Comparison of ENCODE assay signal across 7 cellular contexts in the genomic region with DNA sequence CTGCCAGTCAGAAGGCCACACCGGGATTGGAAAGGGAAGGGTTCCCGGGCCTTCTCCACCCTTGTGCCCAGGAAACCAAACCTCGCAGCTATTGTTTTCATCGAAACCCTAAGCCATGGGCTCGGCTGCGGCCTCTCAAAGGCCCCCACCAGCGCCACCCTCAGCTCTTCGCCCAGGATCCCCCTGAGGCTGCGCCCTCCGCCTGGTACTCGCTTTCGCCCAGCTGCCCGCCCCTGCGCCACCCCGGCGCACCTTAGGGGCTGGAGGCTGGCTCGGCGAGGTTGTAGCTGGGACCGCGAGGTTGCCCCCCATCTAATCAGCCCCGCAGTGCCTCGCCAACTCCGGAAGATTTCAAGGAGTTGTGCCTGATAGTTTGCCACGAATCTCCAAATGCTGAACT.
"Had no signal": no experiment of that assay in that cellular context is flagged by ENCODE, and none has a peak within 500 bp of the region (broad histone marks: within the 10 kb centered on the region; RNA-seq: fewer than 3 reads in every experiment).

No MANE protein-coding gene starts in this region.

- H3K9me3 Mint-ChIP-seq: HFFc6 had no signal

- DNase-seq: GM23248, HFFc6, IMR-90, KG1 had no signal

- H3K4me3 ChIP-seq: GM23248, HAP-1, K562 had no signal

- H3K27ac ChIP-seq: GM23248 had no signal

- H3K36me3 ChIP-seq: HAP-1 had no signal

- H2AFZ ChIP-seq: GM23248 had no signal

- ATAC-seq: HCT116, K562 had no signal

- H3K4me1 ChIP-seq: HAP-1 had no signal

- H3K4me3 Mint-ChIP-seq: HFFc6 had no signal

- H3K27ac Mint-ChIP-seq: HFFc6 had no signal
